In the genomic region with DNA sequence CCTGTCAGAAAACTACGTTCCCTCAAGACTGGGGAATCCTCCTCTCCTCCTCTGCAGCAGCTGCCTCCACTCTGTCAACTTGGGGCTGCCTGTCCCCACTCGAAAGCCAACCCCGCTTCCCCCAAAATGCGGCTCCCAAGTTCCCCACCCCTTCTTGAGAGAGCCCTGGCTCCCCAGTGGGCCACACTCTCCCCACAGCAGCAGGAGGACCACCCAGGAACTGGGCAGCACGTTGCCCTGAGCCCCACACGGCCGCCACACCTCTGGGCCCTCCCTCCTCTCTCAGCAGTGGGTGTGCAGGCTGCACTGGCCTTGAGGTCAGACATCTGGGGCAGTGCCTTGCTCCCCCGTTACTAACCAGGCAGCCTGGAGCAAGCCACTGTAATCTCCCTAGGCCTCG, we compare ENCODE assay signal across 25 cellular contexts. TPM values are rescaled to one million over a fixed set of nuclear protein-coding genes. Genes with fewer than 3 reads are reported as not detected.
"Had no signal": no experiment of that assay in that cellular context is flagged by ENCODE, and none has a peak within 500 bp of the region (broad histone marks: within the 10 kb centered on the region; RNA-seq: fewer than 3 reads in every experiment).

No MANE protein-coding gene starts in this region.

- H3K4me3 Mint-ChIP-seq: activated B cell treated with CpG ODN at 0.5 μM for 24 hours; activated CD4-positive, alpha-beta T cell treated with anti-CD3 and anti-CD28 coated beads for 36 hours; activated naive CD4-positive, alpha-beta T cell treated with anti-CD3 and anti-CD28 coated beads, Interleukin-2, amount 10 ng/mL, durations not matched to agents 7 days and 5 days; nephron progenitor cell; stimulated activated memory B cell treated with anti-CD40 and anti-IgM and Interleukin-4, amounts not matched to agents 10 μg/mL and 1 μg/mL and 100 μg/mL, for 72 hours; T-helper 1 cell treated with Interleukin-12 subunit alpha and Interleukin-12 subunit beta and Interleukin-4 antibody, amounts not matched to agents 30 μg/mL and 1 μg/mL, for 36 hours had no signal

- ATAC-seq: activated CD4-positive, alpha-beta T cell treated with anti-CD3 and anti-CD28 coated beads for 36 hours; left ventricle myocardium superior; right lobe of liver; stimulated activated memory B cell treated with anti-CD40 and anti-IgM and Interleukin-4, amounts not matched to agents 10 μg/mL and 1 μg/mL and 100 μg/mL, for 72 hours had no signal

- DNase-seq: activated B cell treated with CpG ODN at 0.5 μM for 24 hours; activated CD4-positive, alpha-beta T cell treated with anti-CD3 and anti-CD28 coated beads for 36 hours; activated CD4-positive, alpha-beta T cell treated with anti-CD3 and anti-CD28 coated beads, Interleukin-2, amount 50 U/mL, for 4 hours; activated effector memory CD4-positive, alpha-beta T cell treated with anti-CD3 and anti-CD28 coated beads, Interleukin-2, amount 50 U/mL, for 16 hours; activated naive CD4-positive, alpha-beta T cell treated with anti-CD3 and anti-CD28 coated beads, Interleukin-2, amount 10 ng/mL, durations not matched to agents 7 days and 5 days; activated T-cell treated with anti-CD3 and anti-CD28 coated beads for 4 hours; amygdala; effector CD4-positive, alpha-beta T cell; hippocampal formation; left ventricle myocardium superior; nephron progenitor cell; nucleus accumbens; small intestine; stimulated activated CD4-positive, alpha-beta T cell treated with anti-CD3 and anti-CD28 coated beads, Interleukin-15, amount 100 ng/mL, for 24 hours; T1000; testis; trophoblast cell had no signal

- H3K9me3 Mint-ChIP-seq: activated B cell treated with CpG ODN at 0.5 μM for 24 hours; activated naive CD4-positive, alpha-beta T cell treated with anti-CD3 and anti-CD28 coated beads, Interleukin-2, amount 10 ng/mL, durations not matched to agents 7 days and 5 days; nephron progenitor cell; stimulated activated memory B cell treated with anti-CD40 and anti-IgM and Interleukin-4, amounts not matched to agents 10 μg/mL and 1 μg/mL and 100 μg/mL, for 72 hours; T-helper 1 cell treated with Interleukin-12 subunit alpha and Interleukin-12 subunit beta and Interleukin-4 antibody, amounts not matched to agents 30 μg/mL and 1 μg/mL, for 36 hours had no signal

- H3K27ac ChIP-seq: right lobe of liver, testis had no signal

- H3K4me1 ChIP-seq: right lobe of liver had no signal

- H3K4me3 ChIP-seq: right lobe of liver, testis had no signal

- H3K36me3 Mint-ChIP-seq: activated naive CD4-positive, alpha-beta T cell treated with anti-CD3 and anti-CD28 coated beads, Interleukin-2, amount 10 ng/mL, durations not matched to agents 7 days and 5 days; stimulated activated memory B cell treated with anti-CD40 and anti-IgM and Interleukin-4, amounts not matched to agents 10 μg/mL and 1 μg/mL and 100 μg/mL, for 72 hours had no signal

- H3K9me3 ChIP-seq: right lobe of liver, testis had no signal

- H3K27ac Mint-ChIP-seq: activated B cell treated with CpG ODN at 0.5 μM for 24 hours; activated CD4-positive, alpha-beta T cell treated with anti-CD3 and anti-CD28 coated beads for 36 hours; activated naive CD4-positive, alpha-beta T cell treated with anti-CD3 and anti-CD28 coated beads, Interleukin-2, amount 10 ng/mL, durations not matched to agents 7 days and 5 days; nephron progenitor cell; stimulated activated memory B cell treated with anti-CD40 and anti-IgM and Interleukin-4, amounts not matched to agents 10 μg/mL and 1 μg/mL and 100 μg/mL, for 72 hours; T-helper 1 cell treated with Interleukin-12 subunit alpha and Interleukin-12 subunit beta and Interleukin-4 antibody, amounts not matched to agents 30 μg/mL and 1 μg/mL, for 36 hours had no signal

- H3K36me3 ChIP-seq: right lobe of liver had no signal

- H3K27me3 ChIP-seq: right lobe of liver, testis had no signal

RNA-seq across cellular contexts. Expression of gene TEX51, which starts 9.6 kb away (rescaled TPM):
- total RNA-seq: activated B cell treated with CpG ODN at 0.5 μM for 24 hours; activated CD4-positive, alpha-beta T cell treated with anti-CD3 and anti-CD28 coated beads for 36 hours; activated CD8-positive, alpha-beta memory T cell treated with anti-CD3 and anti-CD28 coated beads for 36 hours; bronchial epithelial cell; frontal cortex; left ventricle myocardium superior; mononuclear cell; myocyte had no signal
